22 cellular contexts compared by ENCODE assay signal in genomic region chr2:138294451-138294850, GRCh38.
"Had no signal": no experiment of that assay in that cellular context is flagged by ENCODE, and none has a peak within 500 bp of the region (broad histone marks: within the 10 kb centered on the region; RNA-seq: fewer than 3 reads in every experiment).

No MANE protein-coding gene starts in this region.

- H3K4me1 ChIP-seq: gastroesophageal sphincter, right atrium auricular region, tibial nerve, vagina had no signal

- H3K4me2 ChIP-seq: smooth muscle cell had no signal

- DNase-seq: activated CD4-positive, alpha-beta T cell treated with anti-CD3 and anti-CD28 coated beads, Interleukin-2, amount 10 ng/mL, durations not matched to agents 7 days and 5 days; activated CD4-positive, CD25-positive, alpha-beta regulatory T cell; activated CD8-positive, alpha-beta memory T cell treated with anti-CD3 and anti-CD28 coated beads for 24 hours; activated naive CD8-positive, alpha-beta T cell treated with anti-CD3 and anti-CD28 coated beads for 36 hours; amygdala; cortex of kidney; effector memory CD4-positive, alpha-beta T cell; islet precursor cell; left ventricle myocardium superior; mesenchymal stem cell; nucleus accumbens; stimulated activated CD4-positive, alpha-beta T cell treated with anti-CD3 and anti-CD28 coated beads, Interleukin-4, amount 100 ng/mL, for 4 hours; stimulated activated CD8-positive, alpha-beta memory T cell treated with anti-CD3 and anti-CD28 coated beads, Interleukin-4, amount 100 ng/mL, for 48 hours; stimulated activated naive CD4-positive, alpha-beta T cell treated with Interleukin-2 at 50 U/mL for 16 hours; substantia nigra had no signal

- H3K36me3 ChIP-seq: gastroesophageal sphincter, right atrium auricular region, tibial nerve, vagina had no signal

- H3K9me3 ChIP-seq: gastroesophageal sphincter, right atrium auricular region, tibial nerve, vagina had no signal

- FAIRE-seq: TTC549 had no signal

- H3K27me3 ChIP-seq: gastroesophageal sphincter, right atrium auricular region, tibial nerve, vagina had no signal

- H3K27ac ChIP-seq: epithelial cell of prostate, gastroesophageal sphincter, right atrium auricular region, tibial nerve, vagina had no signal

- ATAC-seq: gastroesophageal sphincter, left ventricle myocardium superior had no signal

- H3K4me3 ChIP-seq: gastroesophageal sphincter, right atrium auricular region, smooth muscle cell, tibial nerve, vagina had no signal
